Comparison of ENCODE assay signal across 2 cellular contexts in the genomic region with DNA sequence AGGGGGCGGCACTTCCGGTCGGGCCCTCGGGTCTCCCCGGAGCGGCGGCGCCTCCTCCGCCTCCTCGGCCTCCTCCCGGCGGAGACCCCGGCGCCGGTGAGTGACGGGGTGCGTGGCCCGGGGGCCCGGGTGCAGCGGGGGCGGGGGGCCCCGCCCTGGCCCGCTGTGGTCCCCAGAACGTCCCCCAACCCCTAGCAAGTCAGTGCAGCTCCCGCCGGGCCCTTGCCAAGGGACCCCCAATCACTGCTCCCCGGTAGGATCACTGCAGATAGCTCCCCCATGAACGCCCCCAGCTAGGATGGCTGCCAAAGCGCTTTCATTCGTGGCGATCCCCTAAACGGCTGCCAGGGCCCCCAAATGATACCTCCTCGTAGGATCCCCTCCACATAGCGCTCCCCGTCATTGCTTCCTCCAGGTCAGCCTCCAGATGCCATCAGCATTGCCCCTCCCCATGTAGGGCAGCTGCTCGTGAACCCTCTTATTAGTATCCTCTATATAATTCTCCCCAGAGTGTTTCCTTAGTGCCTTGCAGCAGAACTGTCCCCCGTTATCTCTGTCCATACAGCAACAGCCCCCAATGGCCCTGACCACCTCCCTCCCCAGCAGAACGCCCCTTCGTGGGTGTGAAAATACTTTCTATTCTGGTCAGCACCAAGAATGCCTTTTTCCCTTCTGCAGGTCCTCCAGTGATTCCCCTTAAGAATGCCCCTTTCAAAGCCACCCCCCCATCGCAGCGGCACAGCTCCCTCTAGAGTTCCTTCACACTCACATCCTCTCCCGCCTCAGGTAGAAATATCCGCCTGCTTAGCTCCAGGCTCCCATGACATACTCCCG.
TF ChIP-seq lines count a peak whose summit lies in the region.

TSS of gene ZNF865 (plus strand) at position 11 of the 834 bp plus-strand sequence. CDS start 7,972 bp downstream, outside the sequence.

TF ChIP-seq in A549, 52 proteins besides CTCF, POLR2A, EP300 and RAD21 (continues in another document):
- no peak for TF ChIP-seq HDAC2 (IDR thresholded peaks at IDR 0.05)
- TF ChIP-seq NPAS2 (CRISPR knock-in tag; IDR thresholded peaks at IDR 0.05; ENCODE audit: borderline replicate concordance) = no peak
- TF ChIP-seq FOXS1 (CRISPR knock-in tag; IDR thresholded peaks at IDR 0.05) = no peak
- no peak for TF ChIP-seq HOXB5 (CRISPR knock-in tag; IDR thresholded peaks at IDR 0.05)
- no peak for TF ChIP-seq FOSL2 (IDR thresholded peaks at IDR 0.05)
- TF ChIP-seq FOSL2 (CRISPR knock-in tag; IDR thresholded peaks at IDR 0.05) = no peak
- TF ChIP-seq RFX5 (IDR thresholded peaks at IDR 0.05) = peak; percentile 92
- peak; percentile 44; the same call in 1 of the 2 replicates for TF ChIP-seq MAX (IDR thresholded peaks at IDR 0.05)
- no peak for TF ChIP-seq ZC3H11A (IDR thresholded peaks at IDR 0.05)
- no peak for TF ChIP-seq POLR2AphosphoS2 (conservative IDR thresholded peaks at IDR 0.05; ENCODE audit: low read length)
- TF ChIP-seq CHD4 (IDR thresholded peaks at IDR 0.05; ENCODE audit: borderline replicate concordance) = no peak
- no peak for TF ChIP-seq EHF (CRISPR knock-in tag; IDR thresholded peaks at IDR 0.05)
- TF ChIP-seq, protein P1, sequence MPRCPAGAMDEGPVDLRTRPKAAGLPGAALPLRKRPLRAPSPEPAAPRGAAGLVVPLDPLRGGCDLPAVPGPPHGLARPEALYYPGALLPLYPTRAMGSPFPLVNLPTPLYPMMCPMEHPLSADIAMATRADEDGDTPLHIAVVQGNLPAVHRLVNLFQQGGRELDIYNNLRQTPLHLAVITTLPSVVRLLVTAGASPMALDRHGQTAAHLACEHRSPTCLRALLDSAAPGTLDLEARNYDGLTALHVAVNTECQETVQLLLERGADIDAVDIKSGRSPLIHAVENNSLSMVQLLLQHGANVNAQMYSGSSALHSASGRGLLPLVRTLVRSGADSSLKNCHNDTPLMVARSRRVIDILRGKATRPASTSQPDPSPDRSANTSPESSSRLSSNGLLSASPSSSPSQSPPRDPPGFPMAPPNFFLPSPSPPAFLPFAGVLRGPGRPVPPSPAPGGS (IDR thresholded peaks at IDR 0.05) = 0 out of 3 replicates have a peak, but pooled peaks have one; percentile 50
- TF ChIP-seq, protein P2, sequence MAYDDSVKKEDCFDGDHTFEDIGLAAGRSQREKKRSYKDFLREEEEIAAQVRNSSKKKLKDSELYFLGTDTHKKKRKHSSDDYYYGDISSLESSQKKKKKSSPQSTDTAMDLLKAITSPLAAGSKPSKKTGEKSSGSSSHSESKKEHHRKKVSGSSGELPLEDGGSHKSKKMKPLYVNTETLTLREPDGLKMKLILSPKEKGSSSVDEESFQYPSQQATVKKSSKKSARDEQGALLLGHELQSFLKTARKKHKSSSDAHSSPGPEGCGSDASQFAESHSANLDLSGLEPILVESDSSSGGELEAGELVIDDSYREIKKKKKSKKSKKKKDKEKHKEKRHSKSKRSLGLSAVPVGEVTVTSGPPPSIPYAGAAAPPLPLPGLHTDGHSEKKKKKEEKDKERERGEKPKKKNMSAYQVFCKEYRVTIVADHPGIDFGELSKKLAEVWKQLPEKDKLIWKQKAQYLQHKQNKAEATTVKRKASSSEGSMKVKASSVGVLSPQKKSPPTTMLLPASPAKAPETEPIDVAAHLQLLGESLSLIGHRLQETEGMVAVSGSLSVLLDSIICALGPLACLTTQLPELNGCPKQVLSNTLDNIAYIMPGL (CRISPR knock-in tag; IDR thresholded peaks at IDR 0.05; ENCODE audit: borderline replicate concordance) = no peak
- no peak for TF ChIP-seq EHMT2 (IDR thresholded peaks at IDR 0.05; ENCODE audit: low read depth)
- TF ChIP-seq ESRRA (IDR thresholded peaks at IDR 0.05; ENCODE audit: borderline replicate concordance, low read length) = no peak
- TF ChIP-seq MAZ (IDR thresholded peaks at IDR 0.05; ENCODE audit: borderline replicate concordance, low read depth, low read length) = peak; percentile 89; the same call in 1 of the 2 replicates
- TF ChIP-seq BHLHE40 (IDR thresholded peaks at IDR 0.05; ENCODE audit: low read depth, low read length) = no peak
- TF ChIP-seq SMC3 (IDR thresholded peaks at IDR 0.05) = peak; percentile 84
- no peak for TF ChIP-seq SREBF2 (IDR thresholded peaks at IDR 0.05)
- TF ChIP-seq, protein P3, sequence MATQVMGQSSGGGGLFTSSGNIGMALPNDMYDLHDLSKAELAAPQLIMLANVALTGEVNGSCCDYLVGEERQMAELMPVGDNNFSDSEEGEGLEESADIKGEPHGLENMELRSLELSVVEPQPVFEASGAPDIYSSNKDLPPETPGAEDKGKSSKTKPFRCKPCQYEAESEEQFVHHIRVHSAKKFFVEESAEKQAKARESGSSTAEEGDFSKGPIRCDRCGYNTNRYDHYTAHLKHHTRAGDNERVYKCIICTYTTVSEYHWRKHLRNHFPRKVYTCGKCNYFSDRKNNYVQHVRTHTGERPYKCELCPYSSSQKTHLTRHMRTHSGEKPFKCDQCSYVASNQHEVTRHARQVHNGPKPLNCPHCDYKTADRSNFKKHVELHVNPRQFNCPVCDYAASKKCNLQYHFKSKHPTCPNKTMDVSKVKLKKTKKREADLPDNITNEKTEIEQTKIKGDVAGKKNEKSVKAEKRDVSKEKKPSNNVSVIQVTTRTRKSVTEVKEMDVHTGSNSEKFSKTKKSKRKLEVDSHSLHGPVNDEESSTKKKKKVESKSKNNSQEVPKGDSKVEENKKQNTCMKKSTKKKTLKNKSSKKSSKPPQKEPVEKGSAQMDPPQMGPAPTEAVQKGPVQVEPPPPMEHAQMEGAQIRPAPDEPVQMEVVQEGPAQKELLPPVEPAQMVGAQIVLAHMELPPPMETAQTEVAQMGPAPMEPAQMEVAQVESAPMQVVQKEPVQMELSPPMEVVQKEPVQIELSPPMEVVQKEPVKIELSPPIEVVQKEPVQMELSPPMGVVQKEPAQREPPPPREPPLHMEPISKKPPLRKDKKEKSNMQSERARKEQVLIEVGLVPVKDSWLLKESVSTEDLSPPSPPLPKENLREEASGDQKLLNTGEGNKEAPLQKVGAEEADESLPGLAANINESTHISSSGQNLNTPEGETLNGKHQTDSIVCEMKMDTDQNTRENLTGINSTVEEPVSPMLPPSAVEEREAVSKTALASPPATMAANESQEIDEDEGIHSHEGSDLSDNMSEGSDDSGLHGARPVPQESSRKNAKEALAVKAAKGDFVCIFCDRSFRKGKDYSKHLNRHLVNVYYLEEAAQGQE (IDR thresholded peaks at IDR 0.05) = no peak
- no peak for TF ChIP-seq HEYL (CRISPR knock-in tag; IDR thresholded peaks at IDR 0.05)
- TF ChIP-seq, protein P4, sequence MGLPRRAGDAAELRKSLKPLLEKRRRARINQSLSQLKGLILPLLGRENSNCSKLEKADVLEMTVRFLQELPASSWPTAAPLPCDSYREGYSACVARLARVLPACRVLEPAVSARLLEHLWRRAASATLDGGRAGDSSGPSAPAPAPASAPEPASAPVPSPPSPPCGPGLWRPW (IDR thresholded peaks at IDR 0.05) = no peak
- no peak for TF ChIP-seq KDM1A (IDR thresholded peaks at IDR 0.05; ENCODE audit: low read depth)
- no peak for TF ChIP-seq ATOH8 (CRISPR knock-in tag; IDR thresholded peaks at IDR 0.05; ENCODE audit: low read depth)
- TF ChIP-seq MAFK (IDR thresholded peaks at IDR 0.05; ENCODE audit: partially characterized antibody) = no peak

TF ChIP-seq in H1, 55 proteins besides CTCF, POLR2A, EP300 and RAD21 (continues in another document):
- TF ChIP-seq, protein P5, sequence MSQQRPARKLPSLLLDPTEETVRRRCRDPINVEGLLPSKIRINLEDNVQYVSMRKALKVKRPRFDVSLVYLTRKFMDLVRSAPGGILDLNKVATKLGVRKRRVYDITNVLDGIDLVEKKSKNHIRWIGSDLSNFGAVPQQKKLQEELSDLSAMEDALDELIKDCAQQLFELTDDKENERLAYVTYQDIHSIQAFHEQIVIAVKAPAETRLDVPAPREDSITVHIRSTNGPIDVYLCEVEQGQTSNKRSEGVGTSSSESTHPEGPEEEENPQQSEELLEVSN (IDR thresholded peaks at IDR 0.05) = peak; percentile 89
- no peak for TF ChIP-seq GABPA (IDR thresholded peaks at IDR 0.05; ENCODE audit: borderline replicate concordance, insufficient read depth, low read length)
- TF ChIP-seq TEAD4 (IDR thresholded peaks at IDR 0.05; ENCODE audit: low read depth, low read length) = 0 out of 2 replicates have a peak, but pooled peaks have one; percentile 7
- no peak for TF ChIP-seq ZNF274 (IDR thresholded peaks at IDR 0.05; ENCODE audit: borderline replicate concordance, extremely low read depth, low read length)
- TF ChIP-seq EZH2 (IDR thresholded peaks at IDR 0.05; ENCODE audit: low read depth, low read length, severe bottlenecking) = no peak
- no peak for TF ChIP-seq POLR2AphosphoS5 (IDR thresholded peaks at IDR 0.05; ENCODE audit: low read depth, low read length)
- TF ChIP-seq KDM1A (IDR thresholded peaks at IDR 0.05; ENCODE audit: borderline replicate concordance, low read length) = no peak
- no peak for TF ChIP-seq MAFK (IDR thresholded peaks at IDR 0.05; ENCODE audit: low read depth, low read length)
- TF ChIP-seq NANOG (IDR thresholded peaks at IDR 0.05; ENCODE audit: insufficient read depth, low read depth, low read length, poor library complexity, severe bottlenecking) = no peak
- TF ChIP-seq KDM5A (IDR thresholded peaks at IDR 0.05; ENCODE audit: low read length) = no peak
- TF ChIP-seq USF2 (IDR thresholded peaks at IDR 0.05; ENCODE audit: low read length) = no peak
- TF ChIP-seq EGR1 (IDR thresholded peaks at IDR 0.05; ENCODE audit: borderline replicate concordance, low read depth, low read length) = no peak
- no peak for TF ChIP-seq KDM4A (IDR thresholded peaks at IDR 0.05; ENCODE audit: low read depth, low read length, severe bottlenecking)
- no peak for TF ChIP-seq FOSL1 (IDR thresholded peaks at IDR 0.05; ENCODE audit: insufficient read depth, low read depth, low read length)
- TF ChIP-seq CTBP2 (IDR thresholded peaks at IDR 0.05; ENCODE audit: borderline replicate concordance, insufficient read depth, insufficient read length, low read length) = no peak
- TF ChIP-seq SP4 (IDR thresholded peaks at IDR 0.05; ENCODE audit: low read length) = no peak
- peak; percentile 75 for TF ChIP-seq MAX (IDR thresholded peaks at IDR 0.05)
- 0 out of 2 replicates have a peak, but pooled peaks have one; percentile 9 for TF ChIP-seq YY1 (IDR thresholded peaks at IDR 0.05; ENCODE audit: low read depth, low read length)
- no peak for TF ChIP-seq CHD2 (IDR thresholded peaks at IDR 0.05; ENCODE audit: low read length)
- no peak for TF ChIP-seq GTF2F1 (IDR thresholded peaks at IDR 0.05; ENCODE audit: borderline replicate concordance, low read depth, low read length)
- TF ChIP-seq BCL11A (IDR thresholded peaks at IDR 0.05; ENCODE audit: low read depth in 2 of 2, low read length in 2 of 2) = no peak
- TF ChIP-seq RBBP5 (IDR thresholded peaks at IDR 0.05; ENCODE audit: borderline replicate concordance, low read depth, low read length) = no peak
- peak; percentile 39 to 75; a peak in 2 of 4 replicates for TF ChIP-seq SIN3A (conservative IDR thresholded peaks at IDR 0.05 in 1 of 2, IDR thresholded peaks at IDR 0.05 in 1 of 2; ENCODE audit: low read depth in 1 of 2, low read length in 2 of 2)
- TF ChIP-seq CREB1 (IDR thresholded peaks at IDR 0.05) = peak; percentile 36; the same call in 1 of the 2 replicates
- TF ChIP-seq SAP30 (IDR thresholded peaks at IDR 0.05; ENCODE audit: insufficient read depth, insufficient replicate concordance, low read length) = peak; percentile 65
- TF ChIP-seq TAF7 (optimal IDR thresholded peaks at IDR 0.05; ENCODE audit: borderline replicate concordance, low read depth, low read length) = no peak
- TF ChIP-seq RFX5 (IDR thresholded peaks at IDR 0.05; ENCODE audit: borderline replicate concordance, low read depth, low read length) = peak; percentile 54; the same call in 1 of the 2 replicates
- no peak for TF ChIP-seq HDAC6 (IDR thresholded peaks at IDR 0.05; ENCODE audit: low read depth, low read length)
- no peak for TF ChIP-seq JUND (IDR thresholded peaks at IDR 0.05; ENCODE audit: low read length)
- no peak for TF ChIP-seq SP2 (IDR thresholded peaks at IDR 0.05; ENCODE audit: low read length)
- no peak for TF ChIP-seq BACH1 (IDR thresholded peaks at IDR 0.05; ENCODE audit: low read length)
- TF ChIP-seq CEBPB (IDR thresholded peaks at IDR 0.05; ENCODE audit: low read depth, low read length) = no peak
- TF ChIP-seq PHF8 (conservative IDR thresholded peaks at IDR 0.05; ENCODE audit: low read depth, low read length) = peak; percentile 68
- TF ChIP-seq SP1 (IDR thresholded peaks at IDR 0.05; ENCODE audit: low read depth, low read length) = no peak
- no peak for TF ChIP-seq CBX5 (IDR thresholded peaks at IDR 0.05; ENCODE audit: low read depth, low read length)
- TF ChIP-seq SIX5 (IDR thresholded peaks at IDR 0.05; ENCODE audit: low read depth, low read length) = no peak
- TF ChIP-seq CBX8 (IDR thresholded peaks at IDR 0.05; ENCODE audit: borderline replicate concordance, low read depth, low read length) = no peak
- no peak for TF ChIP-seq RNF2 (IDR thresholded peaks at IDR 0.05; ENCODE audit: borderline replicate concordance, low read depth, low read length, missing control alignments, poor library complexity, severe bottlenecking)
- TF ChIP-seq HDAC2 (IDR thresholded peaks at IDR 0.05; ENCODE audit: borderline replicate concordance in 1 of 2, low read depth in 2 of 2, low read length in 2 of 2) = no peak
- no peak for TF ChIP-seq JUN (IDR thresholded peaks at IDR 0.05; ENCODE audit: low read depth, low read length)
- no peak for TF ChIP-seq CHD1 (IDR thresholded peaks at IDR 0.05; ENCODE audit: low read depth, low read length)
- no peak for TF ChIP-seq TCF12 (IDR thresholded peaks at IDR 0.05; ENCODE audit: low read depth, low read length)
